25 cellular contexts compared by ENCODE assay signal in the genomic region with DNA sequence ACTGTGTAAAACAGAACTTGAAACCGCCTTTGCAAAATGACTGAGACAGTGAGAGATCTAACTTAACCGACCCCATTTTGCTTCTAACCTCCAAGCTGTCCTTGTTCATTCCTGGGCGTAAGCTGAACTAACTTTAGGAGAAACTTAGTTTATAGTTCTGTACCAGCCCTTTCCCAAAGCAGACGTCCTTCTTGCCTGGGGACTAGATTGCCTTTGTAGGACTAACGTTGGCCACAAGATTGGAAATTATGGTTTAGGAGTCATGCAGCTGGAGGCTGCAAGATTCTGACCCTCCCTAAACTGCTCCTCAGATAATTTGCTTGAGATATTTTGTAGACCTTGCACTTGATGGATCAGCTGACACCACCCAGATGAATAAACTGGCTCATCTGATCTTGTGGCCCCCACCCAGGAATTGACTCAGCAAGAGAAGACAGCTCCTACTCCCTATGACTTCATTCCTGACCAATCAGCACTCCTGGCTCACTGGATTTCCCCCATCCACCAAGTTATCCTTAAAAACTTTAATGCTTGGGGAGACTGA.
DNase-seq lines count a peak whose midpoint lies in the region; ATAC-seq, FAIRE-seq and TF ChIP-seq lines count a peak whose summit lies in the region.
"Had no signal": no experiment of that assay in that cellular context is flagged by ENCODE, and none has a peak within 500 bp of the region (broad histone marks: within the 10 kb centered on the region; RNA-seq: fewer than 3 reads in every experiment).

No MANE protein-coding gene starts in this region.

- TF ChIP-seq POLR2A in stomach (IDR thresholded peaks at IDR 0.05): no peak

- H3K27me3 ChIP-seq in bronchial epithelial cell (ENCODE audit: control insufficient read depth, insufficient read depth, low read length): no peaks in the 10 kb centered on the region
- no peaks in the 10 kb centered on the region for H3K27me3 ChIP-seq in hepatocyte
- H3K27me3 ChIP-seq in stomach: no peaks in the 10 kb centered on the region

- H3K27ac Mint-ChIP-seq in stimulated activated naive B cell treated with anti-CD40 and anti-IgM and Interleukin-4, amounts not matched to agents 10 μg/mL and 1 μg/mL and 100 μg/mL, for 72 hours: no peak overlapping the region
- H3K27ac Mint-ChIP-seq: CD8-positive, alpha-beta T cell; stimulated activated naive CD8-positive, alpha-beta T cell treated with anti-CD3 and anti-CD28 coated beads, Interleukin-15, Interleukin-2, amounts not matched to agents 100 ng/mL and 50 ng/mL, for 24 hours had no signal

- peak overlapping the region; percentile 37 for H3K27ac ChIP-seq in hepatocyte
- no peak overlapping the region for H3K27ac ChIP-seq in stomach
- H3K27ac ChIP-seq: heart right ventricle had no signal

- H3K4me3 ChIP-seq in bronchial epithelial cell (ENCODE audit: low read depth, low read length) (no peak overlapping the region), hepatocyte (no peak overlapping the region), stomach (no peak overlapping the region)
- H3K4me3 ChIP-seq: heart right ventricle had no signal

- DNase-seq in AG08395 (ENCODE audit: low spot score): peak; percentile 23
- peak; percentile 72 for DNase-seq in HCEC 1CT
- peak; percentile 53 for DNase-seq in bronchial epithelial cell (ENCODE audit: low read depth)
- no peak for DNase-seq in hepatocyte (ENCODE audit: low spot score)
- DNase-seq in stomach: no peak
- DNase-seq in stimulated activated naive B cell treated with anti-CD40 and anti-IgM and Interleukin-4, amounts not matched to agents 10 μg/mL and 1 μg/mL and 100 μg/mL, for 72 hours: no peak
- no peak for DNase-seq in cerebellum (ENCODE audit: low spot score)
- DNase-seq in SKM-1 (lab: John Stamatoyannopoulos, UW; ENCODE audit: unreplicated experiment): no peak
- DNase-seq: ACHN; activated CD8-positive, alpha-beta memory T cell treated with anti-CD3 and anti-CD28 coated beads, Interleukin-2, amount 50 U/mL, for 48 hours; aorta; CD8-positive, alpha-beta T cell; cortex of kidney; DND-41; heart right ventricle; KBM-7; NCI-H2081 treated with DMSO at 0.1 percent for 48 hours; NCI-H526 treated with DMSO at 0.1 percent for 48 hours; retina; SIG-M5; stimulated activated CD4-positive, alpha-beta T cell treated with anti-CD3 and anti-CD28 coated beads, Interleukin-15, amount 100 ng/mL, for 24 hours had no signal

- H3K4me3 Mint-ChIP-seq in stimulated activated naive B cell treated with anti-CD40 and anti-IgM and Interleukin-4, amounts not matched to agents 10 μg/mL and 1 μg/mL and 100 μg/mL, for 72 hours: no peak overlapping the region
- H3K4me3 Mint-ChIP-seq: CD8-positive, alpha-beta T cell; stimulated activated naive CD8-positive, alpha-beta T cell treated with anti-CD3 and anti-CD28 coated beads, Interleukin-15, Interleukin-2, amounts not matched to agents 100 ng/mL and 50 ng/mL, for 24 hours had no signal

- H2AFZ ChIP-seq in hepatocyte: no peak overlapping the region

- H3K4me1 Mint-ChIP-seq in stimulated activated naive B cell treated with anti-CD40 and anti-IgM and Interleukin-4, amounts not matched to agents 10 μg/mL and 1 μg/mL and 100 μg/mL, for 72 hours: peaks cover 0 to 1% of the 10 kb centered on the region in 2 donors

- H3K4me1 ChIP-seq in hepatocyte (ENCODE audit: insufficient read depth) (no peaks in the 10 kb centered on the region), stomach (no peaks in the 10 kb centered on the region)

- H3K9me3 ChIP-seq in hepatocyte (ENCODE audit: low read depth) (no peaks in the 10 kb centered on the region), stomach (no peaks in the 10 kb centered on the region)
- H3K9me3 ChIP-seq: heart right ventricle had no signal

- ATAC-seq in stimulated activated naive B cell treated with anti-CD40 and anti-IgM and Interleukin-4, amounts not matched to agents 10 μg/mL and 1 μg/mL and 100 μg/mL, for 72 hours (replicated peaks): no peak
- ATAC-seq: CD8-positive, alpha-beta T cell; heart right ventricle had no signal

- no peaks in the 10 kb centered on the region for H4K20me1 ChIP-seq in hepatocyte (ENCODE audit: insufficient read depth, poor library complexity, severe bottlenecking)

- no peaks in the 10 kb centered on the region for H3K9me2 ChIP-seq in hepatocyte (replicated peaks; ENCODE audit: insufficient read depth)

- TF ChIP-seq EP300 in stomach (IDR thresholded peaks at IDR 0.05): no peak

- no peak overlapping the region for H3K4me2 ChIP-seq in hepatocyte

- WGBS in hepatocyte (ENCODE audit: low lambda C conversion rate, missing lambda C conversion rate): 88% methylated on average over 5 of the region's 5 CpGs
- 82 to 92% (median 89%) methylated on average over 5 of the region's 5 CpGs for WGBS in stomach, 5 donors

- H3K27me3 Mint-ChIP-seq in stimulated activated naive B cell treated with anti-CD40 and anti-IgM and Interleukin-4, amounts not matched to agents 10 μg/mL and 1 μg/mL and 100 μg/mL, for 72 hours: peaks cover 25 to 58% of the 10 kb centered on the region in 2 donors

- no peak for TF ChIP-seq CTCF in bronchial epithelial cell (IDR thresholded peaks at IDR 0.05; ENCODE audit: insufficient read depth, low read length, severe bottlenecking)
- TF ChIP-seq CTCF in hepatocyte (IDR thresholded peaks at IDR 0.05; ENCODE audit: poor library complexity): no peak
- no peak for TF ChIP-seq CTCF in stomach (IDR thresholded peaks at IDR 0.05)

- intact Hi-C loops in stomach (cut with DNase I; ENCODE audit: low total_unique reads): no loop called here

- no peaks in the 10 kb centered on the region for H3K79me2 ChIP-seq in hepatocyte

- FAIRE-seq in bronchial epithelial cell (lab: Jason Lieb, UNC): no peak
- FAIRE-seq: endothelial cell of umbilical vein, islet of Langerhans, urothelium cell line had no signal

- no peaks in the 10 kb centered on the region for H3K9me3 Mint-ChIP-seq in stimulated activated naive B cell treated with anti-CD40 and anti-IgM and Interleukin-4, amounts not matched to agents 10 μg/mL and 1 μg/mL and 100 μg/mL, for 72 hours
- H3K9me3 Mint-ChIP-seq: CD8-positive, alpha-beta T cell; stimulated activated naive CD8-positive, alpha-beta T cell treated with anti-CD3 and anti-CD28 coated beads, Interleukin-15, Interleukin-2, amounts not matched to agents 100 ng/mL and 50 ng/mL, for 24 hours had no signal

- H3K36me3 ChIP-seq in bronchial epithelial cell (ENCODE audit: control insufficient read depth, insufficient read depth, low read length) (no peaks in the 10 kb centered on the region), hepatocyte (replicated peaks; ENCODE audit: insufficient read depth, low read depth) (no peaks in the 10 kb centered on the region), stomach (no peaks in the 10 kb centered on the region)
- H3K36me3 ChIP-seq: heart right ventricle had no signal

- H3K36me3 Mint-ChIP-seq in stimulated activated naive B cell treated with anti-CD40 and anti-IgM and Interleukin-4, amounts not matched to agents 10 μg/mL and 1 μg/mL and 100 μg/mL, for 72 hours: no peaks in the 10 kb centered on the region
- H3K36me3 Mint-ChIP-seq: CD8-positive, alpha-beta T cell had no signal

Comparison
In these comparisons a context has a peak if more than half of its experiments do, and no peak if none do; other contexts are left out.
1. DNase-seq: peak in AG08395 (single experiment), HCEC 1CT (single experiment) and bronchial epithelial cell (single experiment); none in hepatocyte (single experiment), stomach (single experiment), stimulated activated naive B cell treated with anti-CD40 and anti-IgM and Interleukin-4, amounts not matched to agents 10 μg/mL and 1 μg/mL and 100 μg/mL, for 72 hours (single experiment), cerebellum (single experiment) and SKM-1 (single experiment).